ENCODE assay signal across 8 cellular contexts in genomic region chr9:85522459-85523092, GRCh38.
A peak's percentile ranks its signal among the peaks of the same experiment; 100 is the strongest.
DNase-seq lines count a peak whose midpoint lies in the region; ATAC-seq and TF ChIP-seq lines count a peak whose summit lies in the region.

No MANE protein-coding gene starts in this region.

- H2AFZ ChIP-seq in neural cell (ENCODE audit: low read depth, low read length): peak overlapping the region; percentile 41

- H3K36me3 ChIP-seq in BJ (ENCODE audit: control insufficient read depth, insufficient read depth, low read length): no peaks in the 10 kb centered on the region
- no peaks in the 10 kb centered on the region for H3K36me3 ChIP-seq in neural cell (ENCODE audit: insufficient read depth, low read length)
- no peaks in the 10 kb centered on the region for H3K36me3 ChIP-seq in vagina

- POLR2A ChIA-PET in BJ (lab: Charles Lee): no interaction called here
- POLR2A ChIA-PET in WTC11 (lab: Charles Lee): no interaction called here

- H3K36me3 Mint-ChIP-seq in WTC11: no peaks in the 10 kb centered on the region

- no peaks in the 10 kb centered on the region for H4K20me1 ChIP-seq in neural cell (ENCODE audit: insufficient read depth)

- no peak overlapping the region for H3K27ac Mint-ChIP-seq in WTC11

- no peaks in the 10 kb centered on the region for H3K9me3 ChIP-seq in neural cell (ENCODE audit: low read length)
- no peaks in the 10 kb centered on the region for H3K9me3 ChIP-seq in vagina

- H3K27me3 Mint-ChIP-seq in WTC11 (ENCODE audit: low read depth): peaks cover 54% of the 10 kb centered on the region

- H3F3A ChIP-seq in neural cell (ENCODE audit: insufficient read depth, low read length, poor library complexity, severe bottlenecking): no peaks in the 10 kb centered on the region

- H3K9me2 ChIP-seq in neural cell (ENCODE audit: insufficient read depth, low read length): no peaks in the 10 kb centered on the region

- peaks cover 10% of the 10 kb centered on the region; the same call in 1 of the 2 replicates for H3K9me3 Mint-ChIP-seq in WTC11

- H3K4me1 Mint-ChIP-seq in WTC11: peaks cover 7% of the 10 kb centered on the region

- no peaks in the 10 kb centered on the region for H3K4me1 ChIP-seq in vagina

- peak overlapping the region; percentile 43 for H3K4me3 ChIP-seq in BJ (ENCODE audit: low read depth, low read length)
- H3K4me3 ChIP-seq in fibroblast of the aortic adventitia (ENCODE audit: low read depth, low read length): peak overlapping the region; percentile 59
- peak overlapping the region; percentile 65 for H3K4me3 ChIP-seq in neural cell (ENCODE audit: low read length)
- H3K4me3 ChIP-seq in vagina: peak overlapping the region; percentile 23 to 33

- TF ChIP-seq RAD21 in neural cell (conservative IDR thresholded peaks at IDR 0.05): no peak

- no peak overlapping the region for H3K4me2 ChIP-seq in neural cell (ENCODE audit: low read length)

- TF ChIP-seq EP300 in neural cell (conservative IDR thresholded peaks at IDR 0.05; ENCODE audit: poor library complexity, severe bottlenecking): no peak

- H3K27me3 ChIP-seq in BJ (ENCODE audit: control insufficient read depth, insufficient read depth, low read length): peaks cover 21% of the 10 kb centered on the region
- peaks cover 5% of the 10 kb centered on the region for H3K27me3 ChIP-seq in neural cell (ENCODE audit: insufficient read depth, low read depth, low read length)
- no peaks in the 10 kb centered on the region for H3K27me3 ChIP-seq in vagina

- H3K79me2 ChIP-seq in neural cell (replicated peaks; ENCODE audit: insufficient read depth, low read length): no peaks in the 10 kb centered on the region

- H3K9ac ChIP-seq in neural cell (ENCODE audit: low read length): peak overlapping the region; percentile 62

- peak overlapping the region; percentile 77 for H3K4me3 Mint-ChIP-seq in WTC11

- TF ChIP-seq POLR2A in vagina (IDR thresholded peaks at IDR 0.05): no peak

- intact Hi-C loops in vagina (cut with DNase I): no loop called here

- H3K27ac ChIP-seq in neural cell (ENCODE audit: low read length): peak overlapping the region; percentile 31
- no peak overlapping the region for H3K27ac ChIP-seq in vagina

- no peak for DNase-seq in BJ (ENCODE audit: low read depth)
- DNase-seq in WTC11 (ENCODE audit: low spot score): peak; percentile 75
- peak; percentile 48 for DNase-seq in fibroblast of the aortic adventitia (ENCODE audit: low read depth)
- DNase-seq in vagina (ENCODE audit: extremely low spot score in 2 of 2): no peak

- peak; percentile 54 for ATAC-seq in HG02678 (IDR thresholded peaks at IDR 0.05; ENCODE audit: unreplicated experiment)
- peak; percentile 96 for ATAC-seq in WTC11
- ATAC-seq in GM21447 (IDR thresholded peaks at IDR 0.05; ENCODE audit: unreplicated experiment): no peak
- no peak for ATAC-seq in HG03045 (IDR thresholded peaks at IDR 0.05; ENCODE audit: unreplicated experiment)

- CTCF ChIA-PET in BJ (lab: Yijun Ruan, JAX): no interaction called here
- CTCF ChIA-PET in WTC11 (lab: Charles Lee): interaction anchor here (1.1 to 1.2 kb wide), 3 partner anchors 15 to 88 kb away, joined by 4 to 7 read pairs (median 4); no protein-coding TSS in a partner anchor

- no peak for TF ChIP-seq CTCF in BJ (IDR thresholded peaks at IDR 0.05; ENCODE audit: insufficient read depth, low read depth, low read length)
- TF ChIP-seq CTCF in WTC11 (IDR thresholded peaks at IDR 0.05): no peak
- no peak for TF ChIP-seq CTCF in fibroblast of the aortic adventitia (IDR thresholded peaks at IDR 0.05; ENCODE audit: insufficient read depth, low read length)
- no peak for TF ChIP-seq CTCF in neural cell (IDR thresholded peaks at IDR 0.05; ENCODE audit: poor library complexity, severe bottlenecking)
- TF ChIP-seq CTCF in vagina (IDR thresholded peaks at IDR 0.05): no peak

TF ChIP-seq in WTC11, 78 proteins besides CTCF, POLR2A, EP300 and RAD21 (continues in another document):
- TF ChIP-seq SP1 (CRISPR knock-in tag; conservative IDR thresholded peaks at IDR 0.05) (0 out of 2 replicates have a peak, but pooled peaks have one; percentile 14), CBFB (CRISPR knock-in tag; IDR thresholded peaks at IDR 0.05; ENCODE audit: low read depth) (no peak), TP53 (CRISPR knock-in tag; IDR thresholded peaks at IDR 0.05) (peak; percentile 15; the same call in 1 of the 2 replicates), MAX (CRISPR knock-in tag; IDR thresholded peaks at IDR 0.05) (peak; percentile 61; the same call in 1 of the 2 replicates)
- TF ChIP-seq, protein P1, sequence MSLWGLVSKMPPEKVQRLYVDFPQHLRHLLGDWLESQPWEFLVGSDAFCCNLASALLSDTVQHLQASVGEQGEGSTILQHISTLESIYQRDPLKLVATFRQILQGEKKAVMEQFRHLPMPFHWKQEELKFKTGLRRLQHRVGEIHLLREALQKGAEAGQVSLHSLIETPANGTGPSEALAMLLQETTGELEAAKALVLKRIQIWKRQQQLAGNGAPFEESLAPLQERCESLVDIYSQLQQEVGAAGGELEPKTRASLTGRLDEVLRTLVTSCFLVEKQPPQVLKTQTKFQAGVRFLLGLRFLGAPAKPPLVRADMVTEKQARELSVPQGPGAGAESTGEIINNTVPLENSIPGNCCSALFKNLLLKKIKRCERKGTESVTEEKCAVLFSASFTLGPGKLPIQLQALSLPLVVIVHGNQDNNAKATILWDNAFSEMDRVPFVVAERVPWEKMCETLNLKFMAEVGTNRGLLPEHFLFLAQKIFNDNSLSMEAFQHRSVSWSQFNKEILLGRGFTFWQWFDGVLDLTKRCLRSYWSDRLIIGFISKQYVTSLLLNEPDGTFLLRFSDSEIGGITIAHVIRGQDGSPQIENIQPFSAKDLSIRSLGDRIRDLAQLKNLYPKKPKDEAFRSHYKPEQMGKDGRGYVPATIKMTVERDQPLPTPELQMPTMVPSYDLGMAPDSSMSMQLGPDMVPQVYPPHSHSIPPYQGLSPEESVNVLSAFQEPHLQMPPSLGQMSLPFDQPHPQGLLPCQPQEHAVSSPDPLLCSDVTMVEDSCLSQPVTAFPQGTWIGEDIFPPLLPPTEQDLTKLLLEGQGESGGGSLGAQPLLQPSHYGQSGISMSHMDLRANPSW (CRISPR knock-in tag; conservative IDR thresholded peaks at IDR 0.05; ENCODE audit: low read depth): peak; percentile 25; the same call in 1 of the 2 replicates
- TF ChIP-seq, protein P2, sequence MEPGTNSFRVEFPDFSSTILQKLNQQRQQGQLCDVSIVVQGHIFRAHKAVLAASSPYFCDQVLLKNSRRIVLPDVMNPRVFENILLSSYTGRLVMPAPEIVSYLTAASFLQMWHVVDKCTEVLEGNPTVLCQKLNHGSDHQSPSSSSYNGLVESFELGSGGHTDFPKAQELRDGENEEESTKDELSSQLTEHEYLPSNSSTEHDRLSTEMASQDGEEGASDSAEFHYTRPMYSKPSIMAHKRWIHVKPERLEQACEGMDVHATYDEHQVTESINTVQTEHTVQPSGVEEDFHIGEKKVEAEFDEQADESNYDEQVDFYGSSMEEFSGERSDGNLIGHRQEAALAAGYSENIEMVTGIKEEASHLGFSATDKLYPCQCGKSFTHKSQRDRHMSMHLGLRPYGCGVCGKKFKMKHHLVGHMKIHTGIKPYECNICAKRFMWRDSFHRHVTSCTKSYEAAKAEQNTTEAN (CRISPR knock-in tag; IDR thresholded peaks at IDR 0.05): peak; percentile 83; the same call in 1 of the 2 replicates

TF ChIP-seq in neural cell, 6 proteins besides CTCF, POLR2A, EP300 and RAD21:
- TF ChIP-seq POLR2AphosphoS5 (IDR thresholded peaks at IDR 0.05) (no peak), EZH2 (IDR thresholded peaks at IDR 0.05; ENCODE audit: borderline replicate concordance, insufficient read depth, low read length, poor library complexity, severe bottlenecking) (no peak), REST (IDR thresholded peaks at IDR 0.05; ENCODE audit: borderline replicate concordance) (no peak), SMC3 (conservative IDR thresholded peaks at IDR 0.05; ENCODE audit: poor library complexity) (no peak), TAF1 (IDR thresholded peaks at IDR 0.05; ENCODE audit: low read depth) (no peak), MXI1 (conservative IDR thresholded peaks at IDR 0.05; ENCODE audit: poor library complexity, severe bottlenecking) (no peak)

Comparison
In these comparisons a context has a peak if more than half of its experiments do, and no peak if none do; other contexts are left out.
1. DNase-seq: peak in WTC11 (single experiment) and fibroblast of the aortic adventitia (single experiment); none in BJ (single experiment) and vagina (0 of 2).
2. ATAC-seq: peak in HG02678 (single experiment) and WTC11 (single experiment); none in GM21447 (single experiment) and HG03045 (single experiment).
3. Peak in every context shown above with its lines, with median percentiles within 50 percentile points of each other: H3K4me3 ChIP-seq.